Comparison of ENCODE assay signal across 8 cellular contexts in genomic region chr3:129399145-129399894, GRCh38. TPM values are rescaled to one million over a fixed set of nuclear protein-coding genes. Genes with fewer than 3 reads are reported as not detected.
DNase-seq lines count a peak whose midpoint lies in the region; ATAC-seq and TF ChIP-seq lines count a peak whose summit lies in the region.

No MANE protein-coding gene starts in this region.

- H3K27ac ChIP-seq in ascending aorta (peak overlapping the region; percentile 77 to 88), right cardiac atrium (ENCODE audit: low read length) (peak overlapping the region; percentile 76), vagina (peak overlapping the region; percentile 88)

- H3K9me3 ChIP-seq in ascending aorta (no peaks in the 10 kb centered on the region), right cardiac atrium (ENCODE audit: control insufficient read depth, low read length) (no peaks in the 10 kb centered on the region), vagina (no peaks in the 10 kb centered on the region)

- no peaks in the 10 kb centered on the region for H3K27me3 ChIP-seq in ascending aorta
- H3K27me3 ChIP-seq in right cardiac atrium (ENCODE audit: control insufficient read depth, insufficient read depth), result no peaks in the 10 kb centered on the region
- H3K27me3 ChIP-seq in vagina, result no peaks in the 10 kb centered on the region

- WGBS in right cardiac atrium, result under 1% methylated on average over 25 of the region's 25 CpGs

- peak; percentile 78 for TF ChIP-seq CTCF in GM13977 (IDR thresholded peaks at IDR 0.05; ENCODE audit: extremely low read depth, insufficient read depth, missing control alignments)
- peak; percentile 74 to 88 (median 82) for TF ChIP-seq CTCF in ascending aorta (IDR thresholded peaks at IDR 0.05)
- peak; percentile 40 to 82 (median 59) for TF ChIP-seq CTCF in vagina (IDR thresholded peaks at IDR 0.05)

- DNase-seq in GM13977 (ENCODE audit: low spot score) (peak; percentile 85), NCI-H146 (lab: John Stamatoyannopoulos, UW) (peak; percentile 97), ascending aorta (ENCODE audit: low spot score in 2 of 2) (peak; percentile 16 to 91), right cardiac atrium (peak; percentile 77 to 87 (median 80)), pulmonary artery endothelial cell (ENCODE audit: low read depth, low spot score) (peak; percentile 88), vagina (ENCODE audit: extremely low spot score in 2 of 2) (no peak)

- intact Hi-C loops in ascending aorta (cut with DNase I), result loop anchor here (1.0 to 2.0 kb wide), 3 partner anchors 29 to 521 kb away; partner anchors contain the start of genes ACAD9, EFCAB12 and IFT122
- intact Hi-C loops in right cardiac atrium (cut with DNase I), result no loop called here
- intact Hi-C loops in vagina (cut with DNase I), result no loop called here

- H3K27ac Mint-ChIP-seq in T-helper 1 cell treated with Interleukin-12 subunit alpha and Interleukin-12 subunit beta and Interleukin-4 antibody, amounts not matched to agents 30 μg/mL and 1 μg/mL, for 36 hours, result peak overlapping the region; percentile 94

- peaks cover 27% of the 10 kb centered on the region for H3K4me1 Mint-ChIP-seq in T-helper 1 cell treated with Interleukin-12 subunit alpha and Interleukin-12 subunit beta and Interleukin-4 antibody, amounts not matched to agents 30 μg/mL and 1 μg/mL, for 36 hours (ENCODE audit: low read depth)

- TF ChIP-seq POLR2A in vagina (IDR thresholded peaks at IDR 0.05), result no peak

- H3K36me3 Mint-ChIP-seq in T-helper 1 cell treated with Interleukin-12 subunit alpha and Interleukin-12 subunit beta and Interleukin-4 antibody, amounts not matched to agents 30 μg/mL and 1 μg/mL, for 36 hours (ENCODE audit: low read depth), result peaks cover 8% of the 10 kb centered on the region

- H3K4me3 ChIP-seq in ascending aorta (peak overlapping the region; percentile 52 to 78), right cardiac atrium (ENCODE audit: low read length) (peak overlapping the region; percentile 75), vagina (peak overlapping the region; percentile 77 to 83)

- peak overlapping the region; percentile 97 for H3K4me3 Mint-ChIP-seq in T-helper 1 cell treated with Interleukin-12 subunit alpha and Interleukin-12 subunit beta and Interleukin-4 antibody, amounts not matched to agents 30 μg/mL and 1 μg/mL, for 36 hours

- in situ Hi-C loops in GM13977 (cut with MboI; ENCODE audit: low pct_unique_long_range_greater_than_20kb, low sequenced_read_pairs, unreplicated experiment), result no loop called here

- ATAC-seq in HG02870 (IDR thresholded peaks at IDR 0.05; ENCODE audit: unreplicated experiment) (peak; percentile 86), right cardiac atrium (peak; percentile 86 to 88)

- no peaks in the 10 kb centered on the region for H3K27me3 Mint-ChIP-seq in T-helper 1 cell treated with Interleukin-12 subunit alpha and Interleukin-12 subunit beta and Interleukin-4 antibody, amounts not matched to agents 30 μg/mL and 1 μg/mL, for 36 hours (ENCODE audit: low read depth)

- H3K36me3 ChIP-seq in ascending aorta, result peaks cover 0 to 3% of the 10 kb centered on the region in 2 donors
- no peaks in the 10 kb centered on the region for H3K36me3 ChIP-seq in vagina

- H3K9me3 Mint-ChIP-seq in T-helper 1 cell treated with Interleukin-12 subunit alpha and Interleukin-12 subunit beta and Interleukin-4 antibody, amounts not matched to agents 30 μg/mL and 1 μg/mL, for 36 hours, result no peaks in the 10 kb centered on the region

- H3K4me1 ChIP-seq in ascending aorta, result peaks cover 0 to 8% of the 10 kb centered on the region in 2 donors
- H3K4me1 ChIP-seq in right cardiac atrium (ENCODE audit: control insufficient read depth, insufficient read depth, low read length), result no peaks in the 10 kb centered on the region
- peaks cover 30% of the 10 kb centered on the region for H3K4me1 ChIP-seq in vagina

RNA-seq across cellular contexts. Expression of gene EFCAB12, which starts 29.1 kb away (rescaled TPM):
- total RNA-seq in ascending aorta (not detected), right cardiac atrium (under 1 TPM; 0.34 to 0.72 (median 0.42) TPM), pulmonary artery endothelial cell (under 0.01 TPM in 1 of 2 replicates, not detected in the other), vagina (not detected)
- 0.29 TPM for polyA plus RNA-seq in right cardiac atrium

RNA-seq across cellular contexts. Expression of gene MBD4, which starts 40.4 kb away (rescaled TPM):
- total RNA-seq in ascending aorta (57.6 TPM), right cardiac atrium (10 to 100 TPM; 25.3 to 52.1 (median 25.7) TPM), pulmonary artery endothelial cell (20.0 and 29.6 TPM in 2 replicates), vagina (32.4 TPM)
- 17.5 TPM for polyA plus RNA-seq in right cardiac atrium

RNA-seq across cellular contexts. Expression of gene IFT122, which starts 40.7 kb away (rescaled TPM):
- total RNA-seq in ascending aorta (51.1 TPM), right cardiac atrium (10 to 100 TPM; 30.7 to 46.4 (median 35.9) TPM), pulmonary artery endothelial cell (22.0 and 26.7 TPM in 2 replicates), vagina (33.4 TPM)
- polyA plus RNA-seq in right cardiac atrium, result 17.7 TPM

Comparison
In these comparisons a context has a peak if more than half of its experiments do, and no peak if none do; other contexts are left out.
1. DNase-seq: peak in GM13977 (single experiment), NCI-H146 (single experiment), ascending aorta (2 of 2), right cardiac atrium (3 of 3) and pulmonary artery endothelial cell (single experiment); none in vagina (0 of 2).
2. Peak in every context shown above with its lines, with median percentiles within 50 percentile points of each other: CTCF ChIP-seq, H3K27ac ChIP-seq and H3K4me3 ChIP-seq.